ENCODE assay signal across 1 cellular context in genomic region chr6:31690231-31691077, GRCh38.
TF ChIP-seq lines count a peak whose summit lies in the region.

No MANE protein-coding gene starts in this region.

TF ChIP-seq in K562, 482 proteins besides CTCF, POLR2A, EP300 and RAD21 (continued from another document):
- TF ChIP-seq ZNF609 (CRISPR knock-in tag; IDR thresholded peaks at IDR 0.05; ENCODE audit: borderline replicate concordance), result 0 out of 2 replicates have a peak, but pooled peaks have one; percentile 75
- TF ChIP-seq MTA1 (IDR thresholded peaks at IDR 0.05; ENCODE audit: borderline replicate concordance), result peak; percentile 93
- TF ChIP-seq HCFC1 (IDR thresholded peaks at IDR 0.05; ENCODE audit: low read depth, low read length), result no peak
- 0 out of 2 replicates have a peak, but pooled peaks have one; percentile 79 for TF ChIP-seq AFF4 (CRISPR knock-in tag; IDR thresholded peaks at IDR 0.05)
- TF ChIP-seq CLOCK (CRISPR knock-in tag; IDR thresholded peaks at IDR 0.05; ENCODE audit: borderline replicate concordance), result no peak
- no peak for TF ChIP-seq ERF (CRISPR knock-in tag; IDR thresholded peaks at IDR 0.05)
- TF ChIP-seq CGGBP1 (CRISPR knock-in tag; IDR thresholded peaks at IDR 0.05), result no peak
- peak; percentile 69; the same call in 1 of the 2 replicates for TF ChIP-seq GABPB1 (CRISPR knock-in tag; IDR thresholded peaks at IDR 0.05)
